ENCODE assay signal across 8 cellular contexts in genomic region chr10:119445311-119445934, GRCh38.
DNase-seq lines count a peak whose midpoint lies in the region; ATAC-seq, FAIRE-seq and TF ChIP-seq lines count a peak whose summit lies in the region.

No MANE protein-coding gene starts in this region.

- no TSS peak for BruUV-seq in HepG2 (replicated peaks; lab: Mats Ljungman, UMichigan)

- intact Hi-C loops in colonic mucosa (cut with DNase I) (loop anchor here (2.0 kb wide), 1 partner anchor 247 kb away; no protein-coding TSS in a partner anchor), HepG2 (cut with micrococcal nuclease; ENCODE audit: unreplicated experiment) (loop anchor here (1.0 kb wide), 1 partner anchor 246 kb away; no protein-coding TSS in a partner anchor)

- H3K9me3 ChIP-seq in colonic mucosa (no peaks in the 10 kb centered on the region), HepG2 (ENCODE audit: low read length) (no peaks in the 10 kb centered on the region)

- H3K79me2 ChIP-seq in HepG2 (ENCODE audit: insufficient read depth, low read length), result no peaks in the 10 kb centered on the region

- peak; percentile 77 for TF ChIP-seq RAD21 in HepG2 (CRISPR knock-in tag; IDR thresholded peaks at IDR 0.05)

- 50% methylated on average over 2 of the region's 10 CpGs for WGBS in HepG2 (ENCODE audit: low lambda C conversion rate)

- TF ChIP-seq POLR2A in HepG2 (IDR thresholded peaks at IDR 0.05; ENCODE audit: insufficient read depth in 1 of 2, low read depth in 2 of 2, low read length in 2 of 2), result no peak

- no peak overlapping the region for H2AFZ ChIP-seq in HepG2 (ENCODE audit: low read length)

- no peak for TF ChIP-seq EP300 in HepG2 (IDR thresholded peaks at IDR 0.05; ENCODE audit: low read depth in 2 of 2, low read length in 2 of 2)
- TF ChIP-seq EP300 in HepG2 (CRISPR knock-in tag; IDR thresholded peaks at IDR 0.05; ENCODE audit: borderline replicate concordance), result no peak

- no peaks in the 10 kb centered on the region for H4K20me1 ChIP-seq in HepG2 (ENCODE audit: insufficient read depth, low read length)

- H3K4me3 ChIP-seq in HFF-Myc (replicated peaks; ENCODE audit: low read depth, low read length) (no peak overlapping the region), colonic mucosa (no peak overlapping the region), HepG2 (replicated peaks in 1 of 3; ENCODE audit: insufficient read depth in 1 of 3, low read depth in 2 of 3, low read length in 3 of 3) (no peak overlapping the region)

- H3K9ac ChIP-seq in colonic mucosa (ENCODE audit: low read depth in 2 of 2, low read length in 2 of 2), result no peak overlapping the region
- no peak overlapping the region for H3K9ac ChIP-seq in HepG2 (ENCODE audit: insufficient read depth, low read depth, low read length)

- no peak overlapping the region for H3K27ac ChIP-seq in colonic mucosa
- no peak overlapping the region for H3K27ac ChIP-seq in HepG2 (ENCODE audit: extremely low read length, insufficient read depth, low read length)

- DNase-seq in Daoy (ENCODE audit: low read depth), result peak; percentile 75
- peak; percentile 46 for DNase-seq in HFF-Myc (ENCODE audit: extremely low read depth, low read depth)
- peak; percentile 12 for DNase-seq in NCI-H226
- DNase-seq in activated CD4-positive, alpha-beta T cell treated with anti-CD3 and anti-CD28 coated beads for 4 hours, result peak; percentile 84 to 89
- DNase-seq in colonic mucosa, result peak; percentile 88
- peak; percentile 65 for DNase-seq in HepG2 (ENCODE audit: low spot score)
- DNase-seq in stimulated activated CD4-positive, alpha-beta T cell treated with anti-CD3 and anti-CD28 coated beads, Interleukin-4, amount 100 ng/mL, for 48 hours (ENCODE audit: low read depth in 2 of 2), result peak; percentile 80 to 88

- CTCF ChIA-PET in HepG2 (lab: Yijun Ruan, JAX; ENCODE audit: low intra/inter-chr PET ratio, low total read pairs), result interaction anchor here (1.1 to 2.6 kb wide), 5 partner anchors 45 to 246 kb away, joined by 3 to 19 read pairs (median 4); partner anchors contain the start of genes GRK5 and RGS10

- peak; percentile 85 for ATAC-seq in HepG2
- no peak for ATAC-seq in GM19467 (IDR thresholded peaks at IDR 0.05; ENCODE audit: unreplicated experiment)

- no peaks in the 10 kb centered on the region for H3K27me3 ChIP-seq in colonic mucosa
- no peaks in the 10 kb centered on the region for H3K27me3 ChIP-seq in HepG2 (ENCODE audit: control insufficient read depth in 1 of 2, insufficient read depth in 2 of 2, low read length in 2 of 2)

- peak; percentile 66 for FAIRE-seq in HepG2 (lab: Jason Lieb, UNC)

- POLR2A ChIA-PET in HepG2 (lab: Yijun Ruan, JAX), result interaction anchor here (0.8 to 1.8 kb wide), 4 partner anchors 192 to 246 kb away, joined by 3 to 4 read pairs (median 4); partner anchors contain the start of gene GRK5

- no peaks in the 10 kb centered on the region for H3K36me3 ChIP-seq in colonic mucosa
- peaks cover 0 to 4% of the 10 kb centered on the region in 2 experiments; a peak in 1 of 5 replicates for H3K36me3 ChIP-seq in HepG2 (replicated peaks in 1 of 2; ENCODE audit: control insufficient read depth in 1 of 2, insufficient read depth in 2 of 2, low read length in 2 of 2)

- no peaks in the 10 kb centered on the region for H3K4me1 ChIP-seq in colonic mucosa
- H3K4me1 ChIP-seq in HepG2 (ENCODE audit: insufficient read depth, low read length), result no peaks in the 10 kb centered on the region

- H3K4me2 ChIP-seq in HepG2 (ENCODE audit: low read depth, low read length), result no peak overlapping the region

- in situ Hi-C loops in HepG2 (cut with HindIII; ENCODE audit: extremely low pct_ligation_motif_present, low pct_unique_long_range_greater_than_20kb), result loop anchor here (5.0 to 10.0 kb wide), 2 partner anchors 47 to 251 kb away; no protein-coding TSS in a partner anchor

- peak; percentile 98 for TF ChIP-seq CTCF in HFF-Myc (IDR thresholded peaks at IDR 0.05; ENCODE audit: low read depth, low read length, missing control alignments)
- peak; percentile 94 for TF ChIP-seq CTCF in colonic mucosa (IDR thresholded peaks at IDR 0.05)
- peak; percentile 92 for TF ChIP-seq CTCF in HepG2 (CRISPR knock-in tag; IDR thresholded peaks at IDR 0.05)

TF ChIP-seq in HepG2, 621 proteins besides CTCF, POLR2A, EP300 and RAD21 (continues in another document):
- TF ChIP-seq TCF7L2 (IDR thresholded peaks at IDR 0.05; ENCODE audit: low read depth, low read length), result no peak
- TF ChIP-seq CEBPB (IDR thresholded peaks at IDR 0.05; ENCODE audit: borderline replicate concordance, low read depth, low read length), result no peak
- no peak for TF ChIP-seq ZNF207 (IDR thresholded peaks at IDR 0.05; ENCODE audit: borderline replicate concordance)
- no peak for TF ChIP-seq ZNF792 (CRISPR knock-in tag; IDR thresholded peaks at IDR 0.05)
- TF ChIP-seq PHF5A (CRISPR knock-in tag; IDR thresholded peaks at IDR 0.05; ENCODE audit: low read depth, unreplicated experiment), result no peak
- no peak for TF ChIP-seq SP5 (CRISPR knock-in tag; IDR thresholded peaks at IDR 0.05; ENCODE audit: borderline replicate concordance, low read depth)
- no peak for TF ChIP-seq GATAD2A (CRISPR knock-in tag; IDR thresholded peaks at IDR 0.05)
- no peak for TF ChIP-seq ZBTB44 (CRISPR knock-in tag; IDR thresholded peaks at IDR 0.05)
- TF ChIP-seq ZNF687 (CRISPR knock-in tag; IDR thresholded peaks at IDR 0.05), result peak; percentile 44
- no peak for TF ChIP-seq JARID2 (CRISPR knock-in tag; IDR thresholded peaks at IDR 0.05; ENCODE audit: insufficient replicate concordance)
- no peak for TF ChIP-seq NFYB (CRISPR knock-in tag; IDR thresholded peaks at IDR 0.05)
- TF ChIP-seq JDP2 (CRISPR knock-in tag; IDR thresholded peaks at IDR 0.05; ENCODE audit: borderline replicate concordance), result no peak
- TF ChIP-seq SMC3 (IDR thresholded peaks at IDR 0.05; ENCODE audit: low read length), result peak; percentile 77
- TF ChIP-seq HNF4G (IDR thresholded peaks at IDR 0.05; ENCODE audit: borderline replicate concordance, low read depth, low read length), result no peak
- TF ChIP-seq HNF4G (CRISPR knock-in tag; IDR thresholded peaks at IDR 0.05; ENCODE audit: borderline replicate concordance, low read depth), result no peak
- TF ChIP-seq ZC3H13 (CRISPR knock-in tag; IDR thresholded peaks at IDR 0.05), result no peak
- TF ChIP-seq GPBP1L1 (CRISPR knock-in tag; IDR thresholded peaks at IDR 0.05), result no peak
- TF ChIP-seq IRF1 (CRISPR knock-in tag; IDR thresholded peaks at IDR 0.05; ENCODE audit: low read depth), result no peak

Comparison
In these comparisons a context has a peak if more than half of its experiments do, and no peak if none do; other contexts are left out.
1. DNase-seq: peak in every context shown above with its lines; median percentile 88 in colonic mucosa; 86 in activated CD4-positive, alpha-beta T cell treated with anti-CD3 and anti-CD28 coated beads for 4 hours; 84 in stimulated activated CD4-positive, alpha-beta T cell treated with anti-CD3 and anti-CD28 coated beads, Interleukin-4, amount 100 ng/mL, for 48 hours; 75 in Daoy; 65 in HepG2; 46 in HFF-Myc; 12 in NCI-H226.